Comparison of ENCODE assay signal across 9 cellular contexts in genomic region chr11:396511-396947, GRCh38. TPM values are rescaled to one million over a fixed set of nuclear protein-coding genes. Genes with fewer than 3 reads are reported as not detected.
DNase-seq lines count a peak whose midpoint lies in the region; ATAC-seq, FAIRE-seq and TF ChIP-seq lines count a peak whose summit lies in the region.
"Had no signal": no experiment of that assay in that cellular context is flagged by ENCODE, and none has a peak within 500 bp of the region (broad histone marks: within the 10 kb centered on the region; RNA-seq: fewer than 3 reads in every experiment).

No MANE protein-coding gene starts in this region.

- peaks cover 0 to 36% of the 10 kb centered on the region in 2 experiments; a peak in 1 of 3 replicates for H3K36me3 ChIP-seq in HEK293 (ENCODE audit: control insufficient read depth in 2 of 2, insufficient read depth in 1 of 2, low read length in 2 of 2)

- ATAC-seq in T-helper 17 cell: peak; percentile 50
- peak; percentile 24 to 33 for ATAC-seq in right cardiac atrium
- ATAC-seq in HG02973 (IDR thresholded peaks at IDR 0.05; ENCODE audit: unreplicated experiment): no peak

- in situ Hi-C loops in Caki2 (cut with HindIII; ENCODE audit: low pct_unique_long_range_greater_than_20kb, low sequenced_read_pairs): no loop called here

- H3K27ac Mint-ChIP-seq in T-helper 17 cell: no peak overlapping the region
- no peak overlapping the region for H3K27ac Mint-ChIP-seq in activated T-helper 1 cell treated with anti-CD3 and anti-CD28 coated beads, Interleukin-12 subunit alpha, Interleukin-12 subunit beta, Interleukin-2, Interleukin-4 antibody, amounts not matched to agents 30 ng/mL and 10 ng/mL and 1 ng/mL, durations not matched to agents 14 hours and 24 hours and 36 hours

- no peaks in the 10 kb centered on the region for H3K9me3 ChIP-seq in HEK293 (ENCODE audit: control insufficient read depth, insufficient read depth, low read depth, low read length)
- no peaks in the 10 kb centered on the region for H3K9me3 ChIP-seq in T-helper 17 cell (ENCODE audit: control insufficient read depth, low read length, poor library complexity, severe bottlenecking)
- no peaks in the 10 kb centered on the region for H3K9me3 ChIP-seq in right cardiac atrium (ENCODE audit: control insufficient read depth, low read length)

- no peak for TF ChIP-seq CTCF in HEK293 (tag by site-specific recombination; IDR thresholded peaks at IDR 0.05)

- H3K4me1 ChIP-seq in HEK293 (ENCODE audit: control insufficient read depth, insufficient read depth, low read length) (no peaks in the 10 kb centered on the region; the same call in 1 of the 2 replicates), right cardiac atrium (ENCODE audit: control insufficient read depth, insufficient read depth, low read length) (no peaks in the 10 kb centered on the region)

- intact Hi-C loops in right cardiac atrium (cut with DNase I): no loop called here
- intact Hi-C loops in activated T-helper 1 cell treated with anti-CD3 and anti-CD28 coated beads, Interleukin-12 subunit alpha, Interleukin-12 subunit beta, Interleukin-2, Interleukin-4 antibody, amounts not matched to agents 30 ng/mL and 10 ng/mL and 1 ng/mL, durations not matched to agents 14 hours and 24 hours and 36 hours (cut with micrococcal nuclease): loop anchor here (2.0 kb wide), 1 partner anchor 92 kb away; no protein-coding TSS in a partner anchor

- POLR2A ChIA-PET in HEK293 (lab: Yijun Ruan, JAX): interaction anchor here (2.0 kb wide), 1 partner anchor 10 kb away, joined by 9 read pairs; no protein-coding TSS in a partner anchor

- 49% methylated on average over 23 of the region's 23 CpGs for whole genome bisulfite sequencing in right cardiac atrium

- no peaks in the 10 kb centered on the region for H3K36me3 Mint-ChIP-seq in T-helper 17 cell (ENCODE audit: low read depth)
- H3K36me3 Mint-ChIP-seq in activated T-helper 1 cell treated with anti-CD3 and anti-CD28 coated beads, Interleukin-12 subunit alpha, Interleukin-12 subunit beta, Interleukin-2, Interleukin-4 antibody, amounts not matched to agents 30 ng/mL and 10 ng/mL and 1 ng/mL, durations not matched to agents 14 hours and 24 hours and 36 hours (ENCODE audit: low read depth): no peaks in the 10 kb centered on the region

- no peaks in the 10 kb centered on the region for H3K27me3 ChIP-seq in right cardiac atrium (ENCODE audit: control insufficient read depth, insufficient read depth)

- peaks cover 3% of the 10 kb centered on the region for H3K4me1 Mint-ChIP-seq in T-helper 17 cell
- no peaks in the 10 kb centered on the region for H3K4me1 Mint-ChIP-seq in activated T-helper 1 cell treated with anti-CD3 and anti-CD28 coated beads, Interleukin-12 subunit alpha, Interleukin-12 subunit beta, Interleukin-2, Interleukin-4 antibody, amounts not matched to agents 30 ng/mL and 10 ng/mL and 1 ng/mL, durations not matched to agents 14 hours and 24 hours and 36 hours (ENCODE audit: low read depth)

- peak overlapping the region; percentile 58 for H3K4me3 Mint-ChIP-seq in T-helper 17 cell
- H3K4me3 Mint-ChIP-seq in activated T-helper 1 cell treated with anti-CD3 and anti-CD28 coated beads, Interleukin-12 subunit alpha, Interleukin-12 subunit beta, Interleukin-2, Interleukin-4 antibody, amounts not matched to agents 30 ng/mL and 10 ng/mL and 1 ng/mL, durations not matched to agents 14 hours and 24 hours and 36 hours: no peak overlapping the region

- peak; percentile 29 for DNase-seq in Caki2 (ENCODE audit: low read depth)
- no peak for DNase-seq in T-helper 17 cell
- no peak for DNase-seq in right cardiac atrium
- DNase-seq in urothelium cell line (ENCODE audit: low spot score): peak; percentile 30
- no peak for DNase-seq in inferior parietal cortex (ENCODE audit: extremely low spot score)
- no peak for DNase-seq in activated T-helper 1 cell treated with anti-CD3 and anti-CD28 coated beads, Interleukin-12 subunit alpha, Interleukin-12 subunit beta, Interleukin-2, Interleukin-4 antibody, amounts not matched to agents 30 ng/mL and 10 ng/mL and 1 ng/mL, durations not matched to agents 14 hours and 24 hours and 36 hours (ENCODE audit: low spot score)

- no peak for FAIRE-seq in urothelium cell line (lab: Jason Lieb, UNC)
- FAIRE-seq: islet of Langerhans had no signal

- H3K27me3 Mint-ChIP-seq in T-helper 17 cell: no peaks in the 10 kb centered on the region
- H3K27me3 Mint-ChIP-seq in activated T-helper 1 cell treated with anti-CD3 and anti-CD28 coated beads, Interleukin-12 subunit alpha, Interleukin-12 subunit beta, Interleukin-2, Interleukin-4 antibody, amounts not matched to agents 30 ng/mL and 10 ng/mL and 1 ng/mL, durations not matched to agents 14 hours and 24 hours and 36 hours (ENCODE audit: insufficient read depth): peaks cover 8% of the 10 kb centered on the region

- no peak overlapping the region for H3K27ac ChIP-seq in HEK293 (ENCODE audit: extremely low read depth, low read depth, low read length)
- no peak overlapping the region for H3K27ac ChIP-seq in right cardiac atrium (ENCODE audit: low read length)

- no peaks in the 10 kb centered on the region for H3K9me3 Mint-ChIP-seq in activated T-helper 1 cell treated with anti-CD3 and anti-CD28 coated beads, Interleukin-12 subunit alpha, Interleukin-12 subunit beta, Interleukin-2, Interleukin-4 antibody, amounts not matched to agents 30 ng/mL and 10 ng/mL and 1 ng/mL, durations not matched to agents 14 hours and 24 hours and 36 hours

- CTCF ChIA-PET in HEK293 (lab: Yijun Ruan, JAX): interaction anchor here (0.6 to 1.4 kb wide), 7 partner anchors 11 to 167 kb away, joined by 3 to 12 read pairs (median 3); no protein-coding TSS in a partner anchor

- peak overlapping the region; percentile 13 for H3K4me3 ChIP-seq in HEK293 (ENCODE audit: low read depth, low read length)
- no peak overlapping the region for H3K4me3 ChIP-seq in right cardiac atrium (ENCODE audit: low read length)

TF ChIP-seq in HEK293, 187 proteins besides CTCF, POLR2A, EP300 and RAD21:
- no peak for TF ChIP-seq ZBTB1 (tag by site-specific recombination; IDR thresholded peaks at IDR 0.05)
- TF ChIP-seq ZNF248 (tag by site-specific recombination; IDR thresholded peaks at IDR 0.05): no peak
- no peak for TF ChIP-seq ZNF837 (tag by site-specific recombination; IDR thresholded peaks at IDR 0.05)
- TF ChIP-seq GLIS2 (tag by site-specific recombination; IDR thresholded peaks at IDR 0.05): peak; percentile 37; the same call in 1 of the 2 replicates
- TF ChIP-seq ZNF555 (tag by site-specific recombination; conservative IDR thresholded peaks at IDR 0.05): no peak
- no peak for TF ChIP-seq ZNF335 (tag by site-specific recombination; conservative IDR thresholded peaks at IDR 0.05)
- TF ChIP-seq ZNF146 (tag by site-specific recombination; IDR thresholded peaks at IDR 0.05): no peak
- TF ChIP-seq ZNF639 (tag by site-specific recombination; IDR thresholded peaks at IDR 0.05): no peak

RNA-seq across cellular contexts. Expression of gene PKP3, which starts 2.5 kb away (rescaled TPM):
- total RNA-seq in Caki2 (2014; rRNA removed; shearing (Covaris generic); ENCODE audit: low replicate concordance): 70.7 and 103 TPM in 2 replicates
- total RNA-seq in T-helper 17 cell: not detected
- under 1 TPM; 0.26 to 0.88 (median 0.63) TPM for total RNA-seq in right cardiac atrium
- polyA plus RNA-seq in right cardiac atrium: 0.36 TPM
- total RNA-seq in activated T-helper 1 cell treated with anti-CD3 and anti-CD28 coated beads, Interleukin-12 subunit alpha, Interleukin-12 subunit beta, Interleukin-2, Interleukin-4 antibody, amounts not matched to agents 30 ng/mL and 10 ng/mL and 1 ng/mL, durations not matched to agents 14 hours and 24 hours and 36 hours: not detected in 2 replicates

RNA-seq across cellular contexts. Expression of gene SIGIRR, which starts 18.3 kb away (rescaled TPM):
- 66.9 and 103 TPM in 2 replicates for total RNA-seq in Caki2 (2014; rRNA removed; shearing (Covaris generic); ENCODE audit: low replicate concordance)
- total RNA-seq in T-helper 17 cell (100 to 1,000 TPM; 353 to 409 TPM), right cardiac atrium (10 to 100 TPM; 28.6 to 42.4 (median 35.1) TPM)
- 61.8 TPM for polyA plus RNA-seq in right cardiac atrium
- total RNA-seq in activated T-helper 1 cell treated with anti-CD3 and anti-CD28 coated beads, Interleukin-12 subunit alpha, Interleukin-12 subunit beta, Interleukin-2, Interleukin-4 antibody, amounts not matched to agents 30 ng/mL and 10 ng/mL and 1 ng/mL, durations not matched to agents 14 hours and 24 hours and 36 hours: 38.3 and 43.9 TPM in 2 replicates

RNA-seq across cellular contexts. Expression of gene B4GALNT4, which starts 27.2 kb away (rescaled TPM):
- 23.9 and 61.5 TPM in 2 replicates for total RNA-seq in Caki2 (2014; rRNA removed; shearing (Covaris generic); ENCODE audit: low replicate concordance)
- total RNA-seq in T-helper 17 cell: 1 to 10 TPM; 6.0 to 8.6 TPM
- 1 to 10 TPM; 1.0 to 1.6 (median 1.3) TPM for total RNA-seq in right cardiac atrium
- 2.5 TPM for polyA plus RNA-seq in right cardiac atrium
- 3.8 and 5.1 TPM in 2 replicates for total RNA-seq in activated T-helper 1 cell treated with anti-CD3 and anti-CD28 coated beads, Interleukin-12 subunit alpha, Interleukin-12 subunit beta, Interleukin-2, Interleukin-4 antibody, amounts not matched to agents 30 ng/mL and 10 ng/mL and 1 ng/mL, durations not matched to agents 14 hours and 24 hours and 36 hours

RNA-seq across cellular contexts. Expression of gene ANO9, which starts 45.3 kb away (rescaled TPM):
- not detected in 2 replicates for total RNA-seq in Caki2 (2014; rRNA removed; shearing (Covaris generic); ENCODE audit: low replicate concordance)
- total RNA-seq in T-helper 17 cell: 100 to 1,000 TPM; 131 to 165 TPM
- under 1 TPM; 0.14 to 0.46 (median 0.20) TPM for total RNA-seq in right cardiac atrium
- polyA plus RNA-seq in right cardiac atrium: 0.20 TPM
- 33.1 and 33.8 TPM in 2 replicates for total RNA-seq in activated T-helper 1 cell treated with anti-CD3 and anti-CD28 coated beads, Interleukin-12 subunit alpha, Interleukin-12 subunit beta, Interleukin-2, Interleukin-4 antibody, amounts not matched to agents 30 ng/mL and 10 ng/mL and 1 ng/mL, durations not matched to agents 14 hours and 24 hours and 36 hours

RNA-seq across cellular contexts. Expression of gene PTDSS2, which starts 53.5 kb away (rescaled TPM):
- 36.9 and 50.2 TPM in 2 replicates for total RNA-seq in Caki2 (2014; rRNA removed; shearing (Covaris generic); ENCODE audit: low replicate concordance)
- total RNA-seq in T-helper 17 cell (10 to 100 TPM; 21.8 to 24.5 TPM), right cardiac atrium (10 to 100 TPM; 30.2 to 33.3 (median 30.9) TPM)
- 30.7 TPM for polyA plus RNA-seq in right cardiac atrium
- 31.0 and 33.9 TPM in 2 replicates for total RNA-seq in activated T-helper 1 cell treated with anti-CD3 and anti-CD28 coated beads, Interleukin-12 subunit alpha, Interleukin-12 subunit beta, Interleukin-2, Interleukin-4 antibody, amounts not matched to agents 30 ng/mL and 10 ng/mL and 1 ng/mL, durations not matched to agents 14 hours and 24 hours and 36 hours

Comparison
In these comparisons a context has a peak if more than half of its experiments do, and no peak if none do; other contexts are left out.
1. DNase-seq: peak in Caki2 (single experiment) and urothelium cell line (single experiment); none in T-helper 17 cell (0 of 3), right cardiac atrium (0 of 3), inferior parietal cortex (single experiment) and activated T-helper 1 cell treated with anti-CD3 and anti-CD28 coated beads, Interleukin-12 subunit alpha, Interleukin-12 subunit beta, Interleukin-2, Interleukin-4 antibody, amounts not matched to agents 30 ng/mL and 10 ng/mL and 1 ng/mL, durations not matched to agents 14 hours and 24 hours and 36 hours (single experiment).
2. RNA of gene PKP3, which starts 2.5 kb away (total RNA-seq): 70.7 to 103 TPM in Caki2; 0.26 to 0.88 TPM in right cardiac atrium, not detected in T-helper 17 cell and not detected in activated T-helper 1 cell treated with anti-CD3 and anti-CD28 coated beads, Interleukin-12 subunit alpha, Interleukin-12 subunit beta, Interleukin-2, Interleukin-4 antibody, amounts not matched to agents 30 ng/mL and 10 ng/mL and 1 ng/mL, durations not matched to agents 14 hours and 24 hours and 36 hours; every median in the first group is over 10 times any median in the second.